18 cellular contexts compared by ENCODE assay signal in genomic region chr19:41031926-41032325, GRCh38. TPM values are rescaled to one million over a fixed set of nuclear protein-coding genes. Genes with fewer than 3 reads are reported as not detected.
DNase-seq lines count a peak whose midpoint lies in the region; FAIRE-seq and TF ChIP-seq lines count a peak whose summit lies in the region.
"Had no signal": no experiment of that assay in that cellular context is flagged by ENCODE, and none has a peak within 500 bp of the region (broad histone marks: within the 10 kb centered on the region; RNA-seq: fewer than 3 reads in every experiment).

No MANE protein-coding gene starts in this region.

- H3K27me3 Mint-ChIP-seq in progenitor cell of endocrine pancreas, result peaks cover 32% of the 10 kb centered on the region

- H3K9me3 Mint-ChIP-seq in progenitor cell of endocrine pancreas (ENCODE audit: low read depth), result peaks cover 16% of the 10 kb centered on the region

- DNase-seq in HTR-8/SVneo (ENCODE audit: insufficient read length, low spot score) (peak; percentile 34), adipocyte (ENCODE audit: low read depth) (peak; percentile 23), fibroblast of the aortic adventitia (ENCODE audit: low read depth) (peak; percentile 14), progenitor cell of endocrine pancreas (ENCODE audit: low spot score, unreplicated experiment) (no peak), NCI-H146 (lab: John Stamatoyannopoulos, UW) (no peak), inferior parietal cortex (ENCODE audit: extremely low spot score) (no peak)
- no peak for DNase-seq in activated naive CD4-positive, alpha-beta T cell treated with Interleukin-2 at 50 U/mL for 16 hours
- DNase-seq: CD4-positive, alpha-beta T cell; DND-41; GF-D8; KG1; MG63; NCI-H1092 treated with DMSO at 0.1 percent for 48 hours; NCI-H187 had no signal

- peak overlapping the region; percentile 33 for H3K27ac Mint-ChIP-seq in progenitor cell of endocrine pancreas
- H3K27ac Mint-ChIP-seq: B cell; CD4-positive, alpha-beta T cell had no signal

- H3K9me3 ChIP-seq in adipocyte (ENCODE audit: control insufficient read depth, low read length), result no peaks in the 10 kb centered on the region
- H3K9me3 ChIP-seq: MG63 had no signal

- H3K4me1 ChIP-seq in adipocyte (ENCODE audit: control insufficient read depth, insufficient read depth, low read length), result no peaks in the 10 kb centered on the region

- no peak for TF ChIP-seq CTCF in fibroblast of the aortic adventitia (IDR thresholded peaks at IDR 0.05; ENCODE audit: insufficient read depth, low read length)
- TF ChIP-seq CTCF in progenitor cell of endocrine pancreas (IDR thresholded peaks at IDR 0.05; ENCODE audit: unreplicated experiment), result no peak

- H3K9ac ChIP-seq in adipocyte (ENCODE audit: low read length), result no peak overlapping the region

- H3K4me3 ChIP-seq in adipocyte (ENCODE audit: low read length) (no peak overlapping the region), fibroblast of the aortic adventitia (ENCODE audit: low read depth, low read length) (no peak overlapping the region)
- H3K4me3 ChIP-seq: MG63 had no signal

- no peak overlapping the region for H3K4me3 Mint-ChIP-seq in progenitor cell of endocrine pancreas (ENCODE audit: low read depth)
- H3K4me3 Mint-ChIP-seq: B cell; CD4-positive, alpha-beta T cell had no signal

- no peak for FAIRE-seq in HTR-8/SVneo (lab: Jason Lieb, UNC)

- H3K4me1 Mint-ChIP-seq in progenitor cell of endocrine pancreas (ENCODE audit: low read depth), result peaks cover 3% of the 10 kb centered on the region
- H3K4me1 Mint-ChIP-seq: B cell had no signal

- no peaks in the 10 kb centered on the region for H3K36me3 Mint-ChIP-seq in progenitor cell of endocrine pancreas (ENCODE audit: insufficient read depth)

- no peaks in the 10 kb centered on the region for H3K36me3 ChIP-seq in adipocyte (ENCODE audit: control insufficient read depth, insufficient read depth, low read length, severe bottlenecking)
- H3K36me3 ChIP-seq: MG63 had no signal

- no peaks in the 10 kb centered on the region for H3K27me3 ChIP-seq in adipocyte (replicated peaks; ENCODE audit: control insufficient read depth, insufficient read depth, low read length)

RNA-seq across cellular contexts. Expression of gene CYP2B6, which starts 40.8 kb away (rescaled TPM):
- total RNA-seq in fibroblast of the aortic adventitia (ENCODE audit: low replicate concordance) (not detected in 2 replicates), progenitor cell of endocrine pancreas (2.0 and 3.0 TPM in 2 replicates)
- total RNA-seq: B cell; CD4-positive, alpha-beta T cell; H4; NCI-H460 had no signal

RNA-seq across cellular contexts. Expression of gene CYP2A13, which starts 56.3 kb away (rescaled TPM):
- total RNA-seq in fibroblast of the aortic adventitia (ENCODE audit: low replicate concordance) (not detected in 2 replicates), progenitor cell of endocrine pancreas (0.17 TPM in 1 of 2 replicates, not detected in the other)
- total RNA-seq: B cell; CD4-positive, alpha-beta T cell; H4; NCI-H460; SK-MEL-5 had no signal

Comparison
In these comparisons a context has a peak if more than half of its experiments do, and no peak if none do; other contexts are left out.
1. DNase-seq: peak in HTR-8/SVneo (single experiment), adipocyte (single experiment) and fibroblast of the aortic adventitia (single experiment); none in progenitor cell of endocrine pancreas (single experiment), NCI-H146 (single experiment), inferior parietal cortex (single experiment) and activated naive CD4-positive, alpha-beta T cell treated with Interleukin-2 at 50 U/mL for 16 hours (single experiment).